In the genomic region with DNA sequence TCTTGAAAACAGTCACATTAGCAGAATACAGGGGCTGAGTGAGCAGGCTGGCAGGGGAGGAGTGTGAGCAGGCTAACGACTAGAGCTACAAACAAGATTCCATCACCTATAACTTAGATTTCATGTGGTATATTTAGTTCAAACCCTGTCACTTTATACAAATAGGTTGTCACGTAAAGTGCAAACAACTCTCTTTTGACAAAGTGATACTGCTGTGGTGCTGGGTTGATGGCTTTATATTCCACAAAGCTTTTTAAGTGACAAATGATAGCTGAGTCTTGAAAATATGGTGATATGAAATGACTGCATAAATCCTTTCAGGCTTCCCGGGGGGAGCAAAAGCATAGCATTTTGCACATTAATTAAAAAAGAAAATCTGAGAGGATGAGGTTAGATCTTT, we compare ENCODE assay signal across 21 cellular contexts.
DNase-seq lines count a peak whose midpoint lies in the region; TF ChIP-seq lines count a peak whose summit lies in the region.
"Had no signal": no experiment of that assay in that cellular context is flagged by ENCODE, and none has a peak within 500 bp of the region (broad histone marks: within the 10 kb centered on the region; RNA-seq: fewer than 3 reads in every experiment).

No MANE protein-coding gene starts in this region.

- no peaks in the 10 kb centered on the region for H3K9me3 Mint-ChIP-seq in mesothelial cell of epicardium
- no peaks in the 10 kb centered on the region for H3K9me3 Mint-ChIP-seq in progenitor cell of endocrine pancreas (ENCODE audit: low read depth)

- no peaks in the 10 kb centered on the region for H3K36me3 ChIP-seq in esophagus squamous epithelium
- H3K36me3 ChIP-seq: BE2C; BLaER1 treated with 17β-estradiol and CSF1 and Interleukin-3, amounts not matched to agents 10 nM and 100 nM; HAP-1 had no signal

- no peaks in the 10 kb centered on the region for H3K9me3 ChIP-seq in esophagus squamous epithelium
- H3K9me3 ChIP-seq: A549, BE2C, Caco-2, HAP-1 had no signal

- H3K27ac ChIP-seq in esophagus squamous epithelium = no peak overlapping the region
- H3K27ac ChIP-seq: A549; BLaER1 treated with 17β-estradiol and CSF1 and Interleukin-3, amounts not matched to agents 10 nM and 100 nM had no signal

- TF ChIP-seq CTCF in mesothelial cell of epicardium (IDR thresholded peaks at IDR 0.05; ENCODE audit: unreplicated experiment) = no peak
- no peak for TF ChIP-seq CTCF in progenitor cell of endocrine pancreas (IDR thresholded peaks at IDR 0.05; ENCODE audit: unreplicated experiment)
- no peak for TF ChIP-seq CTCF in esophagus squamous epithelium (IDR thresholded peaks at IDR 0.05)

- no peaks in the 10 kb centered on the region for H3K27me3 ChIP-seq in esophagus squamous epithelium
- H3K27me3 ChIP-seq: BE2C; BLaER1 treated with 17β-estradiol and CSF1 and Interleukin-3, amounts not matched to agents 10 nM and 100 nM had no signal

- CTCF ChIA-PET in HEK293T (lab: Yijun Ruan, JAX) = no interaction called here

- H3K4me3 Mint-ChIP-seq in mesothelial cell of epicardium (no peak overlapping the region), progenitor cell of endocrine pancreas (ENCODE audit: low read depth) (no peak overlapping the region)
- H3K4me3 Mint-ChIP-seq: CD4-positive, alpha-beta memory T cell had no signal

- no peaks in the 10 kb centered on the region for H3K4me1 ChIP-seq in esophagus squamous epithelium
- H3K4me1 ChIP-seq: A549, BE2C had no signal

- DNase-seq in HEK293T (ENCODE audit: extremely low spot score) (no peak), mesothelial cell of epicardium (ENCODE audit: low spot score in 2 of 2, unreplicated experiment in 2 of 2) (no peak), progenitor cell of endocrine pancreas (ENCODE audit: low spot score, unreplicated experiment) (no peak), C1 segment of cervical spinal cord (lab: John Stamatoyannopoulos, UW) (no peak), erythroblast (lab: John Stamatoyannopoulos, UW) (no peak), esophagus squamous epithelium (lab: John Stamatoyannopoulos, UW) (no peak), nucleus accumbens (lab: John Stamatoyannopoulos, UW) (no peak)
- DNase-seq: 8988T; ACHN; AML-193; BE2C; CD4-positive, alpha-beta memory T cell; DMS153; EL; GDM1; GOT3 had no signal

- peak overlapping the region; percentile 28 for H3K27ac Mint-ChIP-seq in mesothelial cell of epicardium
- H3K27ac Mint-ChIP-seq in progenitor cell of endocrine pancreas = peak overlapping the region; percentile 36
- H3K27ac Mint-ChIP-seq: CD4-positive, alpha-beta memory T cell had no signal

- intact Hi-C loops in esophagus squamous epithelium (cut with DNase I) = no loop called here

- H3K36me3 Mint-ChIP-seq in mesothelial cell of epicardium (no peaks in the 10 kb centered on the region), progenitor cell of endocrine pancreas (ENCODE audit: insufficient read depth) (no peaks in the 10 kb centered on the region)
- H3K36me3 Mint-ChIP-seq: CD4-positive, alpha-beta memory T cell had no signal

- H3K27me3 Mint-ChIP-seq in mesothelial cell of epicardium (ENCODE audit: low read depth) (peaks cover 8% of the 10 kb centered on the region), progenitor cell of endocrine pancreas (no peaks in the 10 kb centered on the region)
- H3K27me3 Mint-ChIP-seq: CD4-positive, alpha-beta memory T cell had no signal

- no peak overlapping the region for H3K4me3 ChIP-seq in esophagus squamous epithelium
- H3K4me3 ChIP-seq: A549; BLaER1 treated with 17β-estradiol and CSF1 and Interleukin-3, amounts not matched to agents 10 nM and 100 nM; GM12878; HAP-1 had no signal

- WGBS in esophagus squamous epithelium, 2 donors = 53 to 61% methylated on average over 3 of the region's 3 CpGs

- TF ChIP-seq POLR2A in erythroblast (IDR thresholded peaks at IDR 0.05; ENCODE audit: low read length) = no peak
- no peak for TF ChIP-seq POLR2A in esophagus squamous epithelium (IDR thresholded peaks at IDR 0.05)

- H3K4me1 Mint-ChIP-seq in mesothelial cell of epicardium = peaks cover 36% of the 10 kb centered on the region
- H3K4me1 Mint-ChIP-seq in progenitor cell of endocrine pancreas (ENCODE audit: low read depth) = peaks cover 56% of the 10 kb centered on the region

- POLR2A ChIA-PET in HEK293T (lab: Yijun Ruan, JAX) = no interaction called here

TF ChIP-seq in HEK293T, 16 proteins besides CTCF, POLR2A, EP300 and RAD21:
- TF ChIP-seq ARNT (IDR thresholded peaks at IDR 0.05) (no peak), FOXK2 (IDR thresholded peaks at IDR 0.05) (no peak), TARDBP (IDR thresholded peaks at IDR 0.05) (no peak), FOXA1 (IDR thresholded peaks at IDR 0.05) (no peak)
- TF ChIP-seq, protein P1, sequence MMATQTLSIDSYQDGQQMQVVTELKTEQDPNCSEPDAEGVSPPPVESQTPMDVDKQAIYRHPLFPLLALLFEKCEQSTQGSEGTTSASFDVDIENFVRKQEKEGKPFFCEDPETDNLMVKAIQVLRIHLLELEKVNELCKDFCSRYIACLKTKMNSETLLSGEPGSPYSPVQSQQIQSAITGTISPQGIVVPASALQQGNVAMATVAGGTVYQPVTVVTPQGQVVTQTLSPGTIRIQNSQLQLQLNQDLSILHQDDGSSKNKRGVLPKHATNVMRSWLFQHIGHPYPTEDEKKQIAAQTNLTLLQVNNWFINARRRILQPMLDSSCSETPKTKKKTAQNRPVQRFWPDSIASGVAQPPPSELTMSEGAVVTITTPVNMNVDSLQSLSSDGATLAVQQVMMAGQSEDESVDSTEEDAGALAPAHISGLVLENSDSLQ (IDR thresholded peaks at IDR 0.05) = peak; percentile 26; the same call in 1 of the 2 replicates
